In genomic region chr5:96487859-96488258, GRCh38 we compare ENCODE assay signal across 27 cellular contexts. TPM values are rescaled to one million over a fixed set of nuclear protein-coding genes. Genes with fewer than 3 reads are reported as not detected.
"Had no signal": no experiment of that assay in that cellular context is flagged by ENCODE, and none has a peak within 500 bp of the region (broad histone marks: within the 10 kb centered on the region; RNA-seq: fewer than 3 reads in every experiment).

No MANE protein-coding gene starts in this region.

- H3K9ac ChIP-seq: SK-N-SH had no signal

- H3K27me3 ChIP-seq: cardiac muscle cell had no signal

- ATAC-seq: activated CD8-positive, alpha-beta T cell treated with anti-CD3 and anti-CD28 coated beads, Interleukin-2, amount 10 ng/mL, durations not matched to agents 7 days and 5 days; activated naive CD4-positive, alpha-beta T cell treated with anti-CD3 and anti-CD28 coated beads, Interleukin-2, amount 50 U/mL, for 72 hours; activated naive CD8-positive, alpha-beta T cell treated with anti-CD3 and anti-CD28 coated beads, Interleukin-2, amount 50 U/mL, for 24 hours; Panc1; Right ventricle myocardium inferior had no signal

- FAIRE-seq: astrocyte had no signal

- H3K9me3 ChIP-seq: SK-N-SH had no signal

- DNase-seq: activated CD4-positive, alpha-beta T cell treated with anti-CD3 and anti-CD28 coated beads for 4 hours; activated CD4-positive, CD25-positive, alpha-beta regulatory T cell; activated CD8-positive, alpha-beta memory T cell treated with anti-CD3 and anti-CD28 coated beads, Interleukin-2, amount 50 U/mL, for 48 hours; activated CD8-positive, alpha-beta T cell treated with anti-CD3 and anti-CD28 coated beads, Interleukin-2, amount 10 ng/mL, durations not matched to agents 7 days and 5 days; activated naive CD8-positive, alpha-beta T cell treated with anti-CD3 and anti-CD28 coated beads, Interleukin-2, amount 50 U/mL, for 24 hours; activated T-cell treated with anti-CD3 and anti-CD28 coated beads, Interleukin-2, amount 50 U/mL, for 1 hour; amygdala; MM.1S; NCI-H1105; NCI-H1436; NCI-H1694 treated with DMSO at 0.1 percent for 48 hours; NCI-H2029 treated with DMSO at 0.1 percent for 48 hours; NCI-H345; NCI-H510A; NCI-H526 treated with DMSO at 0.1 percent for 48 hours; NCI-H82; RPMI8226; SK-N-SH; T-helper 1 cell had no signal

- H3K4me3 ChIP-seq: cardiac muscle cell had no signal

- H3K36me3 ChIP-seq: cardiac muscle cell had no signal

- H3K27ac ChIP-seq: cardiac muscle cell, VCaP had no signal

RNA-seq across cellular contexts. Expression of gene PCSK1, which starts 54.8 kb away (rescaled TPM):
- total RNA-seq: activated CD8-positive, alpha-beta T cell treated with anti-CD3 and anti-CD28 coated beads, Interleukin-2, amount 10 ng/mL, durations not matched to agents 7 days and 5 days; activated naive CD4-positive, alpha-beta T cell treated with anti-CD3 and anti-CD28 coated beads, Interleukin-2, amount 50 U/mL, for 72 hours; cardiac muscle cell; OCI-LY7; T-helper 2 cell treated with Interferon-gamma antibody and Interleukin-4, amounts not matched to agents 100 ng/mL and 5 ng/mL, for 36 hours had no signal
- polyA plus RNA-seq: cardiac muscle cell had no signal
